In genomic region chr6:121887724-121888123, GRCh38 we compare ENCODE assay signal across 37 cellular contexts.
"Had no signal": no experiment of that assay in that cellular context is flagged by ENCODE, and none has a peak within 500 bp of the region (broad histone marks: within the 10 kb centered on the region; RNA-seq: fewer than 3 reads in every experiment).

No MANE protein-coding gene starts in this region.

- DNase-seq: activated effector memory CD4-positive, alpha-beta T cell treated with anti-CD3 and anti-CD28 coated beads, Interleukin-2, amount 50 U/mL, for 16 hours; activated effector memory CD4-positive, alpha-beta T cell treated with Interleukin-2 at 50 U/mL for 16 hours; activated gamma-delta T cell; activated gamma-delta T cell treated with Interleukin-2 at 50 U/mL for 16 hours; activated naive CD4-positive, alpha-beta T cell; activated naive CD4-positive, alpha-beta T cell treated with anti-CD3 and anti-CD28 coated beads for 36 hours; activated naive CD4-positive, alpha-beta T cell treated with anti-CD3 and anti-CD28 coated beads, Interleukin-2, amount 10 ng/mL, durations not matched to agents 7 days and 5 days; activated naive CD4-positive, alpha-beta T cell treated with anti-CD3 and anti-CD28 coated beads, Interleukin-2, amount 50 U/mL, for 16 hours; activated naive CD4-positive, alpha-beta T cell treated with Interleukin-2 at 50 U/mL for 16 hours; activated naive CD8-positive, alpha-beta T cell treated with anti-CD3 and anti-CD28 coated beads for 36 hours; activated naive CD8-positive, alpha-beta T cell treated with anti-CD3 and anti-CD28 coated beads, Interleukin-2, amount 10 ng/mL, durations not matched to agents 7 days and 5 days; activated naive CD8-positive, alpha-beta T cell treated with anti-CD3 and anti-CD28 coated beads, Interleukin-2, amount 50 U/mL, for 24 hours; activated T-cell treated with anti-CD3 and anti-CD28 coated beads for 4 hours; activated T-cell treated with anti-CD3 and anti-CD28 coated beads, Interleukin-2, amount 50 U/mL, for 1 hour; activated T-cell treated with anti-CD3 and anti-CD28 coated beads, Interleukin-2, amount 50 U/mL, for 24 hours; activated T-cell treated with anti-CD3 and anti-CD28 coated beads, Interleukin-2, amount 50 U/mL, for 4 hours; activated T-cell treated with anti-CD3 and anti-CD28 coated beads, Interleukin-2, amount 50 U/mL, for 48 hours; adrenal gland; amniotic stem cell; amygdala; anterior cingulate cortex; aorta; body of pancreas; brain microvascular endothelial cell; caudate nucleus; central memory CD4-positive, alpha-beta T cell; cerebellar nuclear complex had no signal

- H3K4me3 Mint-ChIP-seq: activated naive CD4-positive, alpha-beta T cell treated with anti-CD3 and anti-CD28 coated beads for 36 hours; activated naive CD4-positive, alpha-beta T cell treated with anti-CD3 and anti-CD28 coated beads, Interleukin-2, amount 10 ng/mL, durations not matched to agents 7 days and 5 days; activated naive CD4-positive, alpha-beta T cell treated with anti-CD3 and anti-CD28 coated beads, Interleukin-2, amount 50 U/mL, for 24 hours; activated naive CD8-positive, alpha-beta T cell; activated naive CD8-positive, alpha-beta T cell treated with anti-CD3 and anti-CD28 coated beads for 36 hours; activated naive CD8-positive, alpha-beta T cell treated with anti-CD3 and anti-CD28 coated beads, Interleukin-2, amount 10 ng/mL, durations not matched to agents 7 days and 5 days; activated naive CD8-positive, alpha-beta T cell treated with anti-CD3 and anti-CD28 coated beads, Interleukin-2, amount 50 U/mL, for 24 hours; activated T-cell treated with anti-CD3 and anti-CD28 coated beads, Interleukin-2, amount 50 U/mL, for 24 hours; activated T-cell treated with anti-CD3 and anti-CD28 coated beads, Interleukin-2, amount 50 U/mL, for 4 hours; activated T-helper 1 cell treated with anti-CD3 and anti-CD28 coated beads, Interleukin-12 subunit alpha, Interleukin-12 subunit beta, Interleukin-2, Interleukin-4 antibody, amounts not matched to agents 30 ng/mL and 10 ng/mL and 1 ng/mL, durations not matched to agents 14 hours and 24 hours and 36 hours; activated T-helper 17 cell treated with anti-CD3 and anti-CD28 coated beads, Interleukin-2, amount 50 U/mL, for 72 hours; brain; central memory CD8-positive, alpha-beta T cell had no signal

- ATAC-seq: activated naive CD4-positive, alpha-beta T cell treated with anti-CD3 and anti-CD28 coated beads, Interleukin-2, amount 50 U/mL, for 72 hours; activated naive CD8-positive, alpha-beta T cell treated with anti-CD3 and anti-CD28 coated beads, Interleukin-2, amount 50 U/mL, for 24 hours; activated T-cell treated with anti-CD3 and anti-CD28 coated beads, Interleukin-2, amount 50 U/mL, for 4 hours; activated T-helper 17 cell treated with anti-CD3 and anti-CD28 coated beads, Interleukin-2, amount 50 U/mL, for 72 hours; body of pancreas had no signal

- H3K27ac ChIP-seq: adrenal gland, body of pancreas, brain microvascular endothelial cell, cardiac muscle cell had no signal

- H3K9me3 ChIP-seq: adrenal gland, body of pancreas, breast epithelium had no signal

- H3K27me3 Mint-ChIP-seq: activated naive CD4-positive, alpha-beta T cell treated with anti-CD3 and anti-CD28 coated beads, Interleukin-2, amount 10 ng/mL, durations not matched to agents 7 days and 5 days; activated naive CD4-positive, alpha-beta T cell treated with anti-CD3 and anti-CD28 coated beads, Interleukin-2, amount 50 U/mL, for 24 hours; activated naive CD8-positive, alpha-beta T cell treated with anti-CD3 and anti-CD28 coated beads for 36 hours; activated naive CD8-positive, alpha-beta T cell treated with anti-CD3 and anti-CD28 coated beads, Interleukin-2, amount 10 ng/mL, durations not matched to agents 7 days and 5 days; activated naive CD8-positive, alpha-beta T cell treated with anti-CD3 and anti-CD28 coated beads, Interleukin-2, amount 50 U/mL, for 24 hours; activated T-cell treated with anti-CD3 and anti-CD28 coated beads, Interleukin-2, amount 50 U/mL, for 24 hours; activated T-helper 17 cell treated with anti-CD3 and anti-CD28 coated beads, Interleukin-2, amount 50 U/mL, for 72 hours; brain; central memory CD8-positive, alpha-beta T cell had no signal

- H3K4me1 ChIP-seq: adrenal gland, breast epithelium had no signal

- H3K27me3 ChIP-seq: adrenal gland, body of pancreas, brain microvascular endothelial cell, breast epithelium, cardiac muscle cell had no signal

- H3K36me3 ChIP-seq: adrenal gland, brain microvascular endothelial cell, breast epithelium, cardiac muscle cell had no signal

- H3K4me1 Mint-ChIP-seq: activated naive CD4-positive, alpha-beta T cell treated with anti-CD3 and anti-CD28 coated beads, Interleukin-2, amount 10 ng/mL, durations not matched to agents 7 days and 5 days; activated naive CD4-positive, alpha-beta T cell treated with anti-CD3 and anti-CD28 coated beads, Interleukin-2, amount 50 U/mL, for 24 hours; activated naive CD8-positive, alpha-beta T cell treated with anti-CD3 and anti-CD28 coated beads for 36 hours; activated naive CD8-positive, alpha-beta T cell treated with anti-CD3 and anti-CD28 coated beads, Interleukin-2, amount 10 ng/mL, durations not matched to agents 7 days and 5 days; activated naive CD8-positive, alpha-beta T cell treated with anti-CD3 and anti-CD28 coated beads, Interleukin-2, amount 50 U/mL, for 24 hours; activated T-helper 17 cell treated with anti-CD3 and anti-CD28 coated beads, Interleukin-2, amount 50 U/mL, for 72 hours; central memory CD8-positive, alpha-beta T cell had no signal

- H3K36me3 Mint-ChIP-seq: activated naive CD4-positive, alpha-beta T cell treated with anti-CD3 and anti-CD28 coated beads, Interleukin-2, amount 10 ng/mL, durations not matched to agents 7 days and 5 days; activated naive CD4-positive, alpha-beta T cell treated with anti-CD3 and anti-CD28 coated beads, Interleukin-2, amount 50 U/mL, for 24 hours; activated naive CD4-positive, alpha-beta T cell treated with anti-CD3 and anti-CD28 coated beads, Interleukin-2, amount 50 U/mL, for 72 hours; activated naive CD8-positive, alpha-beta T cell; activated naive CD8-positive, alpha-beta T cell treated with anti-CD3 and anti-CD28 coated beads for 36 hours; activated naive CD8-positive, alpha-beta T cell treated with anti-CD3 and anti-CD28 coated beads, Interleukin-2, amount 10 ng/mL, durations not matched to agents 7 days and 5 days; brain had no signal

- H3K9me3 Mint-ChIP-seq: activated naive CD4-positive, alpha-beta T cell treated with anti-CD3 and anti-CD28 coated beads for 36 hours; activated naive CD4-positive, alpha-beta T cell treated with anti-CD3 and anti-CD28 coated beads, Interleukin-2, amount 10 ng/mL, durations not matched to agents 7 days and 5 days; activated naive CD4-positive, alpha-beta T cell treated with anti-CD3 and anti-CD28 coated beads, Interleukin-2, amount 50 U/mL, for 24 hours; activated naive CD4-positive, alpha-beta T cell treated with anti-CD3 and anti-CD28 coated beads, Interleukin-2, amount 50 U/mL, for 72 hours; activated naive CD8-positive, alpha-beta T cell treated with anti-CD3 and anti-CD28 coated beads for 36 hours; activated naive CD8-positive, alpha-beta T cell treated with anti-CD3 and anti-CD28 coated beads, Interleukin-2, amount 10 ng/mL, durations not matched to agents 7 days and 5 days; activated naive CD8-positive, alpha-beta T cell treated with anti-CD3 and anti-CD28 coated beads, Interleukin-2, amount 50 U/mL, for 24 hours; activated T-cell treated with anti-CD3 and anti-CD28 coated beads, Interleukin-2, amount 50 U/mL, for 24 hours; activated T-cell treated with anti-CD3 and anti-CD28 coated beads, Interleukin-2, amount 50 U/mL, for 4 hours; activated T-helper 1 cell treated with anti-CD3 and anti-CD28 coated beads, Interleukin-12 subunit alpha, Interleukin-12 subunit beta, Interleukin-2, Interleukin-4 antibody, amounts not matched to agents 30 ng/mL and 10 ng/mL and 1 ng/mL, durations not matched to agents 14 hours and 24 hours and 36 hours; activated T-helper 17 cell treated with anti-CD3 and anti-CD28 coated beads, Interleukin-2, amount 50 U/mL, for 72 hours; activated T-helper 2 cell treated with anti-CD3 and anti-CD28 coated beads, Interferon-gamma antibody, Interleukin-2, Interleukin-4, amounts not matched to agents 10 μg/mL and 5 μg/mL and 100 μg/mL, durations not matched to agents 14 hours and 24 hours and 36 hours; brain; central memory CD8-positive, alpha-beta T cell had no signal

- H3K27ac Mint-ChIP-seq: activated naive CD4-positive, alpha-beta T cell treated with anti-CD3 and anti-CD28 coated beads for 36 hours; activated naive CD4-positive, alpha-beta T cell treated with anti-CD3 and anti-CD28 coated beads, Interleukin-2, amount 10 ng/mL, durations not matched to agents 7 days and 5 days; activated naive CD4-positive, alpha-beta T cell treated with anti-CD3 and anti-CD28 coated beads, Interleukin-2, amount 50 U/mL, for 24 hours; activated naive CD4-positive, alpha-beta T cell treated with anti-CD3 and anti-CD28 coated beads, Interleukin-2, amount 50 U/mL, for 72 hours; activated naive CD8-positive, alpha-beta T cell; activated naive CD8-positive, alpha-beta T cell treated with anti-CD3 and anti-CD28 coated beads for 36 hours; activated naive CD8-positive, alpha-beta T cell treated with anti-CD3 and anti-CD28 coated beads, Interleukin-2, amount 10 ng/mL, durations not matched to agents 7 days and 5 days; activated naive CD8-positive, alpha-beta T cell treated with anti-CD3 and anti-CD28 coated beads, Interleukin-2, amount 50 U/mL, for 24 hours; activated T-cell treated with anti-CD3 and anti-CD28 coated beads, Interleukin-2, amount 50 U/mL, for 24 hours; activated T-helper 1 cell treated with anti-CD3 and anti-CD28 coated beads, Interleukin-12 subunit alpha, Interleukin-12 subunit beta, Interleukin-2, Interleukin-4 antibody, amounts not matched to agents 30 ng/mL and 10 ng/mL and 1 ng/mL, durations not matched to agents 14 hours and 24 hours and 36 hours; activated T-helper 17 cell treated with anti-CD3 and anti-CD28 coated beads, Interleukin-2, amount 50 U/mL, for 72 hours; activated T-helper 2 cell treated with anti-CD3 and anti-CD28 coated beads, Interferon-gamma antibody, Interleukin-2, Interleukin-4, amounts not matched to agents 10 μg/mL and 5 μg/mL and 100 μg/mL, durations not matched to agents 14 hours and 24 hours and 36 hours; brain had no signal

- H3K4me3 ChIP-seq: adrenal gland, body of pancreas, breast epithelium, cardiac muscle cell had no signal
